In the genomic region with DNA sequence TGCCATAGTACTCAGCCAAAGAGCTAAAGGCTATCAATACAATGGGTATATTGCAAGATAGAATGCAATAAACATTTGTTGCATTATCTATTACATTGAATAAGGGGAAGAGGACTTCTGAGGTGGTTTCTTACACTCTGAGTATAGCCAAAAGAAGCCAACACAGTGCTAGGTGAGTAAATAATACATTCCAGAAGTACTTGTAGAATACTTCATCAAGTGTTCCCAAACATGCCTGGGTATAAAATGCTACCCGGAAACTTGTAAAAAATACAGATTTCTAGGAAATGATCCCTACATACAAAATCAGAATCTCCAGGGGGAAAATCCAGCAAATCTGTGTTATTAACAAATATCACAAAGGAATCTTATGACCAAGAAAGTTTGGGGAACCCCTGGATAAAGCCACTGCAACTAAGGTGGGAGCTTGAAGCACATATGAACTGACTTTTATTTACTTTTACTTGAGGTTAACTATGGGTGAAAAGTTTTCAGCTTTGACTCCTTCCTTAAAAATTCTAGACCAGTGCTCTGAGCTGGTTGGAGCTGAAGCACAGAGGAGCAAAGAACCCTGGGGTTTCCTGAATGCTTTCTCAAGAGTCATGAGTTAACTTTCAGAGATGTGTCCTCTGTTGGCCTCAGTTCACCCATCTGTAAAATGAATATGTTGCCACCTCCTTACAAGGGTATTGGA, we compare ENCODE assay signal across 33 cellular contexts.
A peak's percentile ranks its signal among the peaks of the same experiment; 100 is the strongest.
DNase-seq lines count a peak whose midpoint lies in the region; ATAC-seq and TF ChIP-seq lines count a peak whose summit lies in the region.
"Had no signal": no experiment of that assay in that cellular context is flagged by ENCODE, and none has a peak within 500 bp of the region (broad histone marks: within the 10 kb centered on the region; RNA-seq: fewer than 3 reads in every experiment).

No MANE protein-coding gene starts in this region.

- H3K27ac ChIP-seq in left lung (no peak overlapping the region), lower lobe of right lung (no peak overlapping the region), lung (ENCODE audit: low read depth in 1 of 2, low read length in 1 of 2) (no peak overlapping the region), upper lobe of right lung (no peak overlapping the region), prostate gland (no peak overlapping the region), colonic mucosa (no peak overlapping the region)
- H3K27ac ChIP-seq: 22Rv1; A549; BLaER1; BLaER1 treated with 17β-estradiol and CSF1 and Interleukin-3, amounts not matched to agents 10 nM and 100 nM; C4-2B had no signal

- intact Hi-C loops in left lung (cut with DNase I) (no loop called here), lower lobe of right lung (cut with DNase I) (no loop called here), upper lobe of right lung (cut with DNase I) (no loop called here), prostate gland (cut with DNase I) (no loop called here), colonic mucosa (cut with DNase I) (no loop called here)

- DNase-seq in left lung: no peak
- no peak for DNase-seq in lower lobe of right lung
- no peak for DNase-seq in lung (ENCODE audit: low spot score)
- DNase-seq in upper lobe of right lung: no peak
- DNase-seq in prostate gland (ENCODE audit: low spot score): no peak
- no peak for DNase-seq in colonic mucosa
- DNase-seq: 8988T; ACHN; AML-193; BE2C; C1 segment of cervical spinal cord; Caco-2; Calu3; CD4-positive, alpha-beta memory T cell; CD4-positive, alpha-beta T cell; CD4-positive, CD25-positive, alpha-beta regulatory T cell; CD8-positive, alpha-beta memory T cell; CD8-positive, alpha-beta T cell; COR-L47; DMS 273 treated with DMSO at 0.1 percent for 48 hours; DMS153; DMS53; DMS79; DMS79 treated with DMSO at 0.1 percent for 48 hours; DND-41; EL had no signal

- H3K9me3 ChIP-seq in left lung (peaks cover 0 to 5% of the 10 kb centered on the region in 2 donors), lower lobe of right lung (no peaks in the 10 kb centered on the region), lung (ENCODE audit: control insufficient read depth in 2 of 2, insufficient read depth in 1 of 2, low read length in 1 of 2) (peaks cover 0 to 3% of the 10 kb centered on the region in 2 donors), upper lobe of right lung (no peaks in the 10 kb centered on the region), prostate gland (no peaks in the 10 kb centered on the region), colonic mucosa (no peaks in the 10 kb centered on the region)
- H3K9me3 ChIP-seq: A549, BE2C, Caco-2 had no signal

- no peak for TF ChIP-seq POLR2A in prostate gland (IDR thresholded peaks at IDR 0.05)

- H3K27me3 ChIP-seq in left lung (no peaks in the 10 kb centered on the region), lower lobe of right lung (ENCODE audit: low read depth) (no peaks in the 10 kb centered on the region), lung (ENCODE audit: control insufficient read depth, insufficient read depth) (no peaks in the 10 kb centered on the region), upper lobe of right lung (no peaks in the 10 kb centered on the region), prostate gland (replicated peaks; ENCODE audit: insufficient read depth) (no peaks in the 10 kb centered on the region), colonic mucosa (no peaks in the 10 kb centered on the region)
- H3K27me3 ChIP-seq: BE2C; BLaER1; BLaER1 treated with 17β-estradiol and CSF1 and Interleukin-3, amounts not matched to agents 10 nM and 100 nM had no signal

- H3K36me3 ChIP-seq in left lung: no peaks in the 10 kb centered on the region
- H3K36me3 ChIP-seq in lower lobe of right lung: no peaks in the 10 kb centered on the region
- H3K36me3 ChIP-seq in lung (ENCODE audit: control insufficient read depth in 2 of 2, insufficient read depth in 2 of 2, low read length in 2 of 2): no peaks in the 10 kb centered on the region
- no peaks in the 10 kb centered on the region for H3K36me3 ChIP-seq in upper lobe of right lung
- no peaks in the 10 kb centered on the region for H3K36me3 ChIP-seq in prostate gland
- no peaks in the 10 kb centered on the region for H3K36me3 ChIP-seq in colonic mucosa
- H3K36me3 ChIP-seq: BE2C; BLaER1; BLaER1 treated with 17β-estradiol and CSF1 and Interleukin-3, amounts not matched to agents 10 nM and 100 nM had no signal

- no peak overlapping the region for H3K4me3 ChIP-seq in left lung
- H3K4me3 ChIP-seq in lower lobe of right lung: no peak overlapping the region
- no peak overlapping the region for H3K4me3 ChIP-seq in lung
- no peak overlapping the region for H3K4me3 ChIP-seq in upper lobe of right lung
- H3K4me3 ChIP-seq in prostate gland: no peak overlapping the region
- H3K4me3 ChIP-seq in colonic mucosa: no peak overlapping the region
- H3K4me3 ChIP-seq: A549; BLaER1; BLaER1 treated with 17β-estradiol and CSF1 and Interleukin-3, amounts not matched to agents 10 nM and 100 nM had no signal

- WGBS in lung, 2 donors: 83 to 93% methylated on average over 1 of the region's 1 CpG
- 89% methylated on average over 1 of the region's 1 CpG for WGBS in prostate gland

- TF ChIP-seq CTCF in left lung (IDR thresholded peaks at IDR 0.05) (no peak), lower lobe of right lung (IDR thresholded peaks at IDR 0.05) (no peak), lung (IDR thresholded peaks at IDR 0.05; ENCODE audit: control extremely low read depth, extremely low read depth) (no peak), upper lobe of right lung (IDR thresholded peaks at IDR 0.05) (no peak), prostate gland (IDR thresholded peaks at IDR 0.05) (no peak), colonic mucosa (IDR thresholded peaks at IDR 0.05) (no peak)

- no peaks in the 10 kb centered on the region for H3K4me1 ChIP-seq in left lung
- no peaks in the 10 kb centered on the region for H3K4me1 ChIP-seq in lower lobe of right lung
- H3K4me1 ChIP-seq in lung (ENCODE audit: control insufficient read depth in 2 of 2, insufficient read depth in 2 of 2, low read length in 2 of 2): no peaks in the 10 kb centered on the region
- H3K4me1 ChIP-seq in upper lobe of right lung: no peaks in the 10 kb centered on the region
- H3K4me1 ChIP-seq in prostate gland (replicated peaks): no peaks in the 10 kb centered on the region
- H3K4me1 ChIP-seq in colonic mucosa: no peaks in the 10 kb centered on the region
- H3K4me1 ChIP-seq: A549; BE2C; BLaER1; BLaER1 treated with 17β-estradiol and CSF1 and Interleukin-3, amounts not matched to agents 10 nM and 100 nM; Caco-2 had no signal

- no peak overlapping the region for H3K9ac ChIP-seq in colonic mucosa (ENCODE audit: low read depth in 2 of 2, low read length in 2 of 2)
- H3K9ac ChIP-seq: BLaER1; BLaER1 treated with 17β-estradiol and CSF1 and Interleukin-3, amounts not matched to agents 10 nM and 100 nM had no signal

- peak; percentile 95 for ATAC-seq in left lung
- peak; percentile 74 to 88 for ATAC-seq in lower lobe of right lung
- ATAC-seq in lung (ENCODE audit: insufficient read depth, low FRiP score): peak; percentile 59
- ATAC-seq in upper lobe of right lung: peak; percentile 75
- no peak for ATAC-seq in HG03108 (IDR thresholded peaks at IDR 0.05; ENCODE audit: unreplicated experiment)
- ATAC-seq in GM19452 (IDR thresholded peaks at IDR 0.05; ENCODE audit: unreplicated experiment): no peak
- ATAC-seq: A549; CD8-positive, alpha-beta T cell had no signal

Comparison
In these comparisons a context has a peak if more than half of its experiments do, and no peak if none do; other contexts are left out.
1. ATAC-seq: peak in left lung (single experiment), lower lobe of right lung (2 of 2), lung (single experiment) and upper lobe of right lung (single experiment); none in HG03108 (single experiment) and GM19452 (single experiment).